ENCODE assay signal across 8 cellular contexts in the genomic region with DNA sequence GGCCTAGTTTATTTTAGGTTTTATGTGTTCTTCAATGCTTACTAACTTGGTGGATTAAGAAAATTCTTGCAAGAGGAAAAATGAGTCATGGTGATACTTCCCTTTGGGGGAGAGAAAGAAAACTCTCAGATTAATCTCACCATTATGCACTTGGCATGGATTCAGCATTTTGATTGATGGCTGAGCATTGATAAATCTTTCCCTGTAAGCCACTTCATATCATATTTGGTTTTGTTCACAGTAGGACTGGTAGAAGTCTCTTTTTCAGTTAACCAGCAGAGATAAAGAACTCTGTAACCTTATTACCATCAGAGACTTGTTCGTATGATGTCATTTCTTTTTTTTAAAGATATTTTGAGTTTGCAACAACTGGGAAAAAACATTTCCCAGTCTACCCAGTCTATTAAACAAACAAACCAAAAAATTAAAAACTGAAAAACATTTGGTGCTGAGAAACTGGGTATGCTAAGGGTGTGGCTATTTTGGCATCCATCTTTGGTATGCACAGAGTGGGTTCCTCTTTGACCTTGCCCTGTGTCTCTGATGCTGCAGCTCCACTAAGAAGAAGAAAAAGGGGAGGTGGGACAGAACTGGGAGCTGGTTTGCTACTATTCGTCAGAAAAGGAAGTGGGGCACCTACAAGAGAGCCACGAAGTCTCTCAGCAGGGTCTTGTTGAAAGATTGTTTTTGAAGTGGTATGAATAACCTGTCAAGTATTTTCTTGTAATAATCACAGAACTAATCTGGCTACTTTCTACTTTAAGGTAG. TPM values are rescaled to one million over a fixed set of nuclear protein-coding genes. Genes with fewer than 3 reads are reported as not detected.
DNase-seq lines count a peak whose midpoint lies in the region; ATAC-seq and TF ChIP-seq lines count a peak whose summit lies in the region.

No MANE protein-coding gene starts in this region.

- H3K4me1 ChIP-seq in A673 (ENCODE audit: insufficient read depth, low read length, poor library complexity, severe bottlenecking) (peaks cover 74% of the 10 kb centered on the region), ascending aorta (peaks cover 6 to 51% of the 10 kb centered on the region in 2 donors), left lung (peaks cover 70 to 84% of the 10 kb centered on the region in 2 donors)

- no peak for TF ChIP-seq CTCF in A673 (conservative IDR thresholded peaks at IDR 0.05; ENCODE audit: low read depth, low read length)
- TF ChIP-seq CTCF in ascending aorta (IDR thresholded peaks at IDR 0.05): no peak
- TF ChIP-seq CTCF in left lung (IDR thresholded peaks at IDR 0.05): no peak
- no peak for TF ChIP-seq CTCF in dorsolateral prefrontal cortex (IDR thresholded peaks at IDR 0.05 in 54 of 56, conservative IDR thresholded peaks at IDR 0.05 in 2 of 56; ENCODE audit: low read depth in 1 of 56, partially characterized antibody in 56 of 56)

- no peaks in the 10 kb centered on the region for H3K9me3 ChIP-seq in A673 (ENCODE audit: low read depth, low read length, poor library complexity, severe bottlenecking)
- H3K9me3 ChIP-seq in ascending aorta: no peaks in the 10 kb centered on the region
- H3K9me3 ChIP-seq in left lung: no peaks in the 10 kb centered on the region

- no peaks in the 10 kb centered on the region for H3K36me3 ChIP-seq in A673 (ENCODE audit: insufficient read depth, low read length, poor library complexity, severe bottlenecking)
- H3K36me3 ChIP-seq in ascending aorta: no peaks in the 10 kb centered on the region
- H3K36me3 ChIP-seq in left lung: no peaks in the 10 kb centered on the region
- no peaks in the 10 kb centered on the region for H3K36me3 ChIP-seq in H7 (replicated peaks; ENCODE audit: control insufficient read depth, insufficient read depth, low read length)

- CTCF ChIA-PET in A673 (lab: Charles Lee): no interaction called here

- POLR2A ChIA-PET in A673 (lab: Charles Lee; ENCODE audit: low non-redundant PET): no interaction called here

- in situ Hi-C loops in KBM-7 (cut with MboI; ENCODE audit: low pct_unique_long_range_greater_than_20kb, low sequenced_read_pairs): no loop called here

- H3K27me3 ChIP-seq in A673 (replicated peaks; ENCODE audit: insufficient read depth, low read depth, low read length, poor library complexity): no peaks in the 10 kb centered on the region
- H3K27me3 ChIP-seq in ascending aorta: no peaks in the 10 kb centered on the region
- no peaks in the 10 kb centered on the region for H3K27me3 ChIP-seq in left lung
- H3K27me3 ChIP-seq in H7 (ENCODE audit: control insufficient read depth, insufficient read depth, low read length): no peaks in the 10 kb centered on the region
- H3K27me3 ChIP-seq in dorsolateral prefrontal cortex: no peaks in the 10 kb centered on the region

- DNase-seq in A673 (ENCODE audit: low spot score): peak; percentile 87
- DNase-seq in KBM-7: peak; percentile 70
- no peak for DNase-seq in ascending aorta (ENCODE audit: low spot score in 2 of 2)
- no peak for DNase-seq in left lung
- DNase-seq in COLO668 (lab: John Stamatoyannopoulos, UW; ENCODE audit: unreplicated experiment): no peak
- no peak for DNase-seq in H7
- no peak for DNase-seq in dorsolateral prefrontal cortex

- intact Hi-C loops in A673 (cut with micrococcal nuclease; ENCODE audit: unreplicated experiment): no loop called here
- intact Hi-C loops in ascending aorta (cut with DNase I): loop anchor here (2.0 kb wide), 1 partner anchor 16 kb away; no protein-coding TSS in a partner anchor
- intact Hi-C loops in left lung (cut with DNase I): no loop called here
- intact Hi-C loops in dorsolateral prefrontal cortex (cut with DNase I): no loop called here

- BruUV-seq in A673 (replicated peaks; lab: Mats Ljungman, UMichigan): no TSS peak

- ATAC-seq in left lung (peak; percentile 43), GM19328 (IDR thresholded peaks at IDR 0.05; ENCODE audit: unreplicated experiment) (no peak)

- peak overlapping the region; percentile 79 for H3K27ac ChIP-seq in A673 (ENCODE audit: low read depth, low read length, poor library complexity, severe bottlenecking)
- peak overlapping the region; percentile 54 to 55 for H3K27ac ChIP-seq in ascending aorta
- H3K27ac ChIP-seq in left lung: peak overlapping the region; percentile 45 to 84
- H3K27ac ChIP-seq in dorsolateral prefrontal cortex: peak overlapping the region in 29 of 59 donors; percentile 0 to 76 (median 40)

- H3K4me3 ChIP-seq in A673 (ENCODE audit: low read depth, low read length, poor library complexity, severe bottlenecking) (peak overlapping the region; percentile 11), ascending aorta (no peak overlapping the region), left lung (no peak overlapping the region), H7 (ENCODE audit: insufficient read depth, low read depth, low read length) (no peak overlapping the region), dorsolateral prefrontal cortex (no peak overlapping the region)

RNA-seq across cellular contexts. Expression of a gene that starts 17.2 kb away (rescaled TPM):
- total RNA-seq in A673 (2021) (66.6 and 70.2 TPM in 2 replicates), ascending aorta (28.0 TPM), left lung (10 to 100 TPM; 86.3 to 90.8 TPM), dorsolateral prefrontal cortex (10 to 100 TPM; 13.9 to 34.3 (median 21.4) TPM)
- 28.4 and 35.6 TPM in 2 replicates for total RNA-seq in H7 (2014; rRNA removed; shearing (Covaris generic))

Comparison
In these comparisons a context has a peak if more than half of its experiments do, and no peak if none do; other contexts are left out.
1. DNase-seq: peak in A673 (single experiment) and KBM-7 (single experiment); none in ascending aorta (0 of 2), left lung (0 of 2), COLO668 (single experiment), H7 (single experiment) and dorsolateral prefrontal cortex (0 of 10).